9 cellular contexts compared by ENCODE assay signal in the genomic region with DNA sequence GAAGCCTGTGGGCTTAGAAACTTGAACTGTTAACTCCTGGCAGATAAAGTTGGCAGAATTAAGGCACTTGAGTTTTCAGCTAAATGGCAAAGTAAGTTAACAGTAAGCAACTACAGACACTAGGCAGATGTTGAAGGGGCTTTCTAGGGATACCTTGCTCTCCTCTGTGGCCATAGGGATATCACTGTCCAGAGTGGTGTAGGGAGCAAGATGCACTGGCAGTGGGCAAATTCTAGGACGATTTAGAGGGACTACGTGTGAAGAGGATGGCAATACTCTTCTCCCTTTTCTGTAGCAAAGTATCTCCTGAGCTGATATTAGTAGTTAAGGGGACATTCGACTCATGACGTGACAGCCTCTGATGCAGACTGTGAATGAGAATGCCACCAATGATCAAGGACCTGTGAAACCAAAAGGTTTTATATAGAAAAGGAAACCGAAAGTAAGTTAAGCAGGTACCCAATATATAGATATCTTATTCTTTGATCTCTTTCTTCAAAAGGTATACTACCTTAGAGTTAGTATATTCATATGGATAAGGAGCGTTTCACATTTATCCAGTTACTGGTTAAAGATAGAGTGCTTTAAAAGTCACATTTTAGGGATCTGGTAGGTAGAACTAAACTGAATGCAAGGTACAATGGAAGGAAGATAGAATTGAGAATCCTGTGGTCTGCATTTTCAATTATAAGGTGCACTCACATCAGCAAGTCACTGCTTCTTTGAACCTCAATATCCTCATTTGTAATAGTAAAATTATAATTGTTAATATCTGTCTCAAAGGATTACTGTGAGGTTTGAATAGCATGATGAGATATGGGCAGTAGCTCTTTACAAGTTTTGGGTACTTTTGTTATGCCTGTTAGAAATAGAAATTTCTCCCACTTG.
DNase-seq lines count a peak whose midpoint lies in the region; ATAC-seq lines count a peak whose summit lies in the region.
"Had no signal": no experiment of that assay in that cellular context is flagged by ENCODE, and none has a peak within 500 bp of the region (broad histone marks: within the 10 kb centered on the region; RNA-seq: fewer than 3 reads in every experiment).

No MANE protein-coding gene starts in this region.

- peak; percentile 88 for DNase-seq in DMS53 treated with DMSO at 0.1 percent for 48 hours (lab: John Stamatoyannopoulos, UW; ENCODE audit: unreplicated experiment)
- peak; percentile 7 for DNase-seq in RPMI7951 (ENCODE audit: low read depth)
- no peak for DNase-seq in OCI-M2 (lab: John Stamatoyannopoulos, UW; ENCODE audit: unreplicated experiment)
- DNase-seq in HuH-7.5 (ENCODE audit: low spot score), result no peak
- DNase-seq in hypothalamus (lab: John Stamatoyannopoulos, UW), result no peak
- DNase-seq in posterior vena cava (ENCODE audit: low spot score), result no peak
- DNase-seq: activated CD4-positive, alpha-beta T cell treated with anti-CD3 and anti-CD28 coated beads for 1 hour had no signal

- intact Hi-C loops in posterior vena cava (cut with DNase I), result no loop called here

- ATAC-seq in GM19328 (IDR thresholded peaks at IDR 0.05; ENCODE audit: unreplicated experiment) (peak; percentile 89), HG03097 (IDR thresholded peaks at IDR 0.05; ENCODE audit: low FRiP score, unreplicated experiment) (peak; percentile 94)

Comparison
In these comparisons a context has a peak if more than half of its experiments do, and no peak if none do; other contexts are left out.
1. DNase-seq: peak in DMS53 treated with DMSO at 0.1 percent for 48 hours (single experiment) and RPMI7951 (single experiment); none in OCI-M2 (single experiment), HuH-7.5 (single experiment), hypothalamus (0 of 51) and posterior vena cava (single experiment).